ENCODE assay signal across 9 cellular contexts in genomic region chr10:105950410-105950809, GRCh38.
DNase-seq lines count a peak whose midpoint lies in the region; ATAC-seq and TF ChIP-seq lines count a peak whose summit lies in the region.
"Had no signal": no experiment of that assay in that cellular context is flagged by ENCODE, and none has a peak within 500 bp of the region (broad histone marks: within the 10 kb centered on the region; RNA-seq: fewer than 3 reads in every experiment).

No MANE protein-coding gene starts in this region.

- H3K4me3 ChIP-seq in brain microvascular endothelial cell (ENCODE audit: low read depth, low read length): no peak overlapping the region

- DNase-seq in ACHN: peak; percentile 63
- peak; percentile 46 for DNase-seq in NCI-H748 treated with DMSO at 0.1 percent for 48 hours (lab: John Stamatoyannopoulos, UW)
- peak; percentile 24 for DNase-seq in brain microvascular endothelial cell
- DNase-seq in islet precursor cell: peak; percentile 61
- peak; percentile 16 for DNase-seq in stimulated activated naive CD8-positive, alpha-beta T cell treated with anti-CD3 and anti-CD28 coated beads, Interleukin-15, Interleukin-2, amounts not matched to agents 100 U/mL and 50 U/mL, for 24 hours
- DNase-seq in activated gamma-delta T cell treated with Interleukin-2 at 50 U/mL for 16 hours: no peak
- DNase-seq: stimulated activated naive B cell treated with anti-CD40 and anti-IgM and Interleukin-4, amounts not matched to agents 10 μg/mL and 1 μg/mL and 100 μg/mL, for 72 hours had no signal

- H3K27me3 ChIP-seq in brain microvascular endothelial cell (replicated peaks): no peaks in the 10 kb centered on the region

- in situ Hi-C loops in ACHN (cut with HindIII; ENCODE audit: low pct_ligation_motif_present, low pct_unique_long_range_greater_than_20kb, low sequenced_read_pairs) (no loop called here), brain microvascular endothelial cell (cut with HindIII; ENCODE audit: low pct_ligation_motif_present, low sequenced_read_pairs) (no loop called here)

- no peaks in the 10 kb centered on the region for H3K36me3 ChIP-seq in brain microvascular endothelial cell (replicated peaks)

- TF ChIP-seq CTCF in GM12872 (IDR thresholded peaks at IDR 0.05; ENCODE audit: insufficient read depth, low read depth, low read length) (peak; percentile 77), brain microvascular endothelial cell (IDR thresholded peaks at IDR 0.05; ENCODE audit: low read depth, low read length, missing control alignments) (peak; percentile 81)

- no peak overlapping the region for H3K27ac ChIP-seq in brain microvascular endothelial cell

- peak; percentile 64 for ATAC-seq in HG02870 (IDR thresholded peaks at IDR 0.05; ENCODE audit: unreplicated experiment)
- ATAC-seq in stimulated activated naive CD8-positive, alpha-beta T cell treated with anti-CD3 and anti-CD28 coated beads, Interleukin-15, Interleukin-2, amounts not matched to agents 100 U/mL and 50 U/mL, for 24 hours: no peak
